8 cellular contexts compared by ENCODE assay signal in genomic region chr5:177132504-177133118, GRCh38. TPM values are rescaled to one million over a fixed set of nuclear protein-coding genes. Genes with fewer than 3 reads are reported as not detected.
DNase-seq lines count a peak whose midpoint lies in the region; ATAC-seq, FAIRE-seq and TF ChIP-seq lines count a peak whose summit lies in the region.

No MANE protein-coding gene starts in this region.

- peaks cover 0 to 4% of the 10 kb centered on the region in 2 experiments for H4K20me1 ChIP-seq in H1 (replicated peaks in 1 of 2; ENCODE audit: control insufficient read depth in 1 of 2, insufficient read depth in 2 of 2, low read length in 2 of 2)

- peak; percentile 3 for ATAC-seq in GM21390 (IDR thresholded peaks at IDR 0.05; ENCODE audit: unreplicated experiment)

- H2BK20ac ChIP-seq in H1 (ENCODE audit: low read length) = no peak overlapping the region

- TF ChIP-seq EP300 in H1 (IDR thresholded peaks at IDR 0.05; ENCODE audit: borderline replicate concordance in 1 of 2, low read depth in 2 of 2, low read length in 2 of 2) (no peak), tibial nerve (IDR thresholded peaks at IDR 0.05) (no peak)

- H2BK12ac ChIP-seq in H1 (ENCODE audit: low read depth, low read length) = peak overlapping the region; percentile 72; the same call in 1 of the 2 replicates

- H2BK15ac ChIP-seq in H1 (ENCODE audit: low read length) = 0 out of 2 replicates have a peak overlapping the region, but pooled peaks have one; percentile 61

- FAIRE-seq in H1 (lab: Jason Lieb, UNC) = no peak

- DNase-seq in AG09309 (ENCODE audit: low read depth) = no peak
- peak in 3 of 5 donors; percentile 40 to 60 (median 40) for DNase-seq in T-helper 1 cell
- peak in 1 of 2 experiments; percentile 91 for DNase-seq in H1 (ENCODE audit: low read depth in 1 of 2, low spot score in 2 of 2)
- no peak for DNase-seq in tibial nerve (ENCODE audit: low spot score in 2 of 2)
- no peak for DNase-seq in KG1 (lab: John Stamatoyannopoulos, UW)
- DNase-seq in SKM-1 treated with dmso at 0.1 percent for 144 hours (lab: John Stamatoyannopoulos, UW; ENCODE audit: unreplicated experiment) = no peak

- CTCF ChIA-PET in H1 (lab: Charles Lee; ENCODE audit: partially characterized antibody) = interaction anchor here (1.2 to 8.1 kb wide), 3 partner anchors 19 to 169 kb away, joined by 3 to 77 read pairs (median 4); no protein-coding TSS in a partner anchor

- peaks cover 10% of the 10 kb centered on the region; the same call in 1 of the 2 replicates for H3K23me2 ChIP-seq in H1 (ENCODE audit: low read depth, low read length)

- peak overlapping the region; percentile 99 for H2BK5ac ChIP-seq in H1 (ENCODE audit: low read depth, low read length)

- TF ChIP-seq RAD21 in H1 (IDR thresholded peaks at IDR 0.05 in 1 of 2, conservative IDR thresholded peaks at IDR 0.05 in 1 of 2; ENCODE audit: low read depth in 2 of 2, low read length in 2 of 2) = no peak

- 2% methylated on average over 15 of the region's 57 CpGs; no CpG with 5 or more reads in 1 of the 2 experiments for WGBS in H1 (ENCODE audit: extremely low coverage in 1 of 2, insufficient coverage in 1 of 2, insufficient read length in 1 of 2, insufficient replicate concordance in 2 of 2, low coverage in 1 of 2, low lambda C conversion rate in 2 of 2, missing lambda C conversion rate in 1 of 2), 2 experiments
- WGBS in tibial nerve, 2 donors = 5 to 6% methylated on average over 20 to 23 of the region's 57 CpGs

- TF ChIP-seq CTCF in AG09309 (IDR thresholded peaks at IDR 0.05; ENCODE audit: control insufficient read depth, insufficient read depth, low read depth, low read length, missing control alignments) = no peak
- TF ChIP-seq CTCF in H1 (IDR thresholded peaks at IDR 0.05; ENCODE audit: control extremely low read depth in 1 of 3, insufficient read depth in 1 of 3, low read depth in 1 of 3, low read length in 3 of 3) = no peak
- TF ChIP-seq CTCF in tibial nerve (IDR thresholded peaks at IDR 0.05) = peak in 1 of 5 experiments; percentile 1

- peak overlapping the region; percentile 99 for H4K8ac ChIP-seq in H1 (ENCODE audit: extremely low read depth, insufficient read depth, low read length)

- H3K79me1 ChIP-seq in H1 (ENCODE audit: low read depth, low read length) = peaks cover 2% of the 10 kb centered on the region; the same call in 1 of the 2 replicates

- H3K4me1 ChIP-seq in H1 (replicated peaks in 1 of 4; ENCODE audit: control insufficient read depth in 3 of 4, insufficient read depth in 4 of 4, low read length in 3 of 4) (peaks cover 14 to 28% (median 21%) of the 10 kb centered on the region in 4 experiments), mucosa of rectum (ENCODE audit: control insufficient read depth in 2 of 2, insufficient read depth in 2 of 2, low read length in 2 of 2) (peaks cover 15 to 25% of the 10 kb centered on the region in 2 donors), tibial nerve (peaks cover 8 to 47% (median 37%) of the 10 kb centered on the region in 4 donors)

- peak overlapping the region; percentile 68 to 74 for H3K4me2 ChIP-seq in H1 (ENCODE audit: insufficient read depth in 1 of 2, low read depth in 2 of 2, low read length in 2 of 2)

- H3K9ac ChIP-seq in H1 (replicated peaks in 1 of 4; ENCODE audit: extremely low read depth in 1 of 4, low read depth in 3 of 4, low read length in 3 of 4) = peak overlapping the region; percentile 95 to 98 (median 96)
- H3K9ac ChIP-seq in mucosa of rectum (ENCODE audit: low read depth in 1 of 2, low read length in 2 of 2) = peak overlapping the region in 1 of 2 donors; percentile 80

- peak overlapping the region; percentile 100 for H4K91ac ChIP-seq in H1 (replicated peaks; ENCODE audit: insufficient read length, low read length)

- peak overlapping the region; percentile 10 for H3K4me3 ChIP-seq in AG09309 (ENCODE audit: control insufficient read depth, low read depth, low read length)
- peak overlapping the region; percentile 70 to 94 (median 73) for H3K4me3 ChIP-seq in H1 (ENCODE audit: extremely low read depth in 1 of 4, insufficient read depth in 2 of 4, low read depth in 3 of 4, low read length in 4 of 4)
- peak overlapping the region; percentile 59 to 76 for H3K4me3 ChIP-seq in mucosa of rectum (ENCODE audit: low read length in 2 of 2)
- peak overlapping the region; percentile 65 to 88 (median 69) for H3K4me3 ChIP-seq in tibial nerve

- H2AFZ ChIP-seq in H1 (ENCODE audit: low read length) = no peak overlapping the region

- no peaks in the 10 kb centered on the region for H3K27me3 ChIP-seq in H1 (replicated peaks in 1 of 4; ENCODE audit: control insufficient read depth in 3 of 4, extremely low read depth in 1 of 4, insufficient read depth in 3 of 4, low read length in 3 of 4)
- H3K27me3 ChIP-seq in mucosa of rectum (ENCODE audit: control insufficient read depth in 2 of 2, insufficient read depth in 2 of 2, low read length in 2 of 2) = no peaks in the 10 kb centered on the region
- H3K27me3 ChIP-seq in tibial nerve = no peaks in the 10 kb centered on the region

- H3K27ac ChIP-seq in H1 (ENCODE audit: low read depth, low read length) = peak overlapping the region; percentile 98
- H3K27ac ChIP-seq in mucosa of rectum (ENCODE audit: low read depth in 2 of 2, low read length in 2 of 2) = peak overlapping the region; percentile 80 to 85
- peak overlapping the region; percentile 88 to 99 (median 94) for H3K27ac ChIP-seq in tibial nerve

- no peak overlapping the region for H3K14ac ChIP-seq in H1 (ENCODE audit: insufficient read length)

- peak overlapping the region; percentile 86; the same call in 1 of the 2 replicates for H2AK5ac ChIP-seq in H1 (ENCODE audit: low read depth, low read length)

- H3K9me3 ChIP-seq in H1 (ENCODE audit: insufficient read depth in 2 of 2, low read depth in 1 of 2, low read length in 1 of 2) = no peaks in the 10 kb centered on the region
- H3K9me3 ChIP-seq in mucosa of rectum (ENCODE audit: control insufficient read depth in 2 of 2, low read length in 2 of 2) = no peaks in the 10 kb centered on the region
- H3K9me3 ChIP-seq in tibial nerve = no peaks in the 10 kb centered on the region

- H3K18ac ChIP-seq in H1 (ENCODE audit: extremely low read depth, low read length) = peak overlapping the region; percentile 100

- TF ChIP-seq POLR2A in H1 (IDR thresholded peaks at IDR 0.05; ENCODE audit: control extremely low read depth in 1 of 2, low read depth in 2 of 2, low read length in 2 of 2) (peak in 1 of 2 experiments; percentile 7; a peak in 1 of 3 replicates), tibial nerve (IDR thresholded peaks at IDR 0.05) (no peak)

- H4K5ac ChIP-seq in H1 (ENCODE audit: insufficient read length, low read depth, low read length) = peak overlapping the region; percentile 99

- H3K4ac ChIP-seq in H1 (replicated peaks; ENCODE audit: insufficient read length, low read depth, low read length) = peak overlapping the region; percentile 99

- H2BK120ac ChIP-seq in H1 (replicated peaks; ENCODE audit: low read depth, low read length) = peak overlapping the region; percentile 52

- POLR2A ChIA-PET in H1 (lab: Charles Lee; ENCODE audit: partially characterized antibody) = interaction anchor here (0.7 to 14.2 kb wide), 43 partner anchors 8 to 574 kb away, joined by 3 to 139 read pairs (median 5); partner anchors contain the start of genes FGFR4, MXD3, PRELID1 and RAB24

- peaks cover 32 to 47% of the 10 kb centered on the region in 2 experiments for H3K79me2 ChIP-seq in H1 (ENCODE audit: control insufficient read depth in 1 of 2, insufficient read depth in 2 of 2, low read length in 2 of 2)

- peak overlapping the region; percentile 91 for H3K56ac ChIP-seq in H1 (replicated peaks; ENCODE audit: insufficient read length, low read depth, low read length)

- no peak overlapping the region for H3K23ac ChIP-seq in H1 (ENCODE audit: insufficient read length)

- H3K36me3 ChIP-seq in H1 (ENCODE audit: control insufficient read depth in 2 of 4, insufficient read depth in 4 of 4, low read length in 3 of 4) (peaks cover 5 to 29% (median 21%) of the 10 kb centered on the region in 4 experiments), mucosa of rectum (ENCODE audit: control insufficient read depth in 2 of 2, insufficient read depth in 2 of 2, low read length in 2 of 2) (peaks cover 0 to 2% of the 10 kb centered on the region in 2 donors), tibial nerve (peaks cover 0 to 15% (median 0%) of the 10 kb centered on the region in 3 donors)

TF ChIP-seq in H1, 55 proteins besides CTCF, POLR2A, EP300 and RAD21 (continues in another document):
- TF ChIP-seq TCF12 (IDR thresholded peaks at IDR 0.05; ENCODE audit: low read depth, low read length) (no peak), POLR2AphosphoS5 (IDR thresholded peaks at IDR 0.05; ENCODE audit: low read depth, low read length) (0 out of 2 replicates have a peak, but pooled peaks have one; percentile 35), MAFK (IDR thresholded peaks at IDR 0.05; ENCODE audit: low read depth, low read length) (no peak), POU5F1 (IDR thresholded peaks at IDR 0.05; ENCODE audit: low read depth, low read length) (no peak), CREB1 (IDR thresholded peaks at IDR 0.05) (no peak), CEBPB (IDR thresholded peaks at IDR 0.05; ENCODE audit: low read depth, low read length) (no peak), SIN3A (conservative IDR thresholded peaks at IDR 0.05 in 1 of 2, IDR thresholded peaks at IDR 0.05 in 1 of 2; ENCODE audit: low read depth in 1 of 2, low read length in 2 of 2) (0 out of 4 replicates have a peak, but pooled peaks of 1 of the 2 experiments have one; percentile 6)

RNA-seq across cellular contexts. Expression of gene NSD1, which starts 1.0 kb away (rescaled TPM):
- total RNA-seq in H1 (2021; fragmentation: NEBNext Ultra II Directional; extraction: Animal tissue kit (Norgen Biotek cat#: 25700)) = 165 and 168 TPM in 2 replicates
- polyA plus RNA-seq in H1 (2011; rRNA removed) = 21.1 and 22.8 TPM in 2 replicates
- 25.6 TPM for polyA plus RNA-seq in H1 (2011; cell fraction: cytosol; rRNA removed)
- 53.7 TPM for polyA plus RNA-seq in H1 (2011; cell fraction: nucleus; rRNA removed)
- 32.3 to 43.6 TPM (median 38.1 TPM) in 4 replicates for polyA plus RNA-seq in H1 (2012, experiment 1 of 2)
- 2.6 TPM for polyA plus RNA-seq in H1 (2012, experiment 2 of 2)
- polyA plus RNA-seq in H1 (2013, experiment 1 of 2) = 29.8 TPM
- 29.7 TPM for polyA plus RNA-seq in H1 (2013, experiment 2 of 2)
- polyA minus RNA-seq in H1 (2011; rRNA and poly(A)+ RNA removed) = 116 and 150 TPM in 2 replicates
- polyA minus RNA-seq in H1 (2011; cell fraction: cytosol; rRNA and poly(A)+ RNA removed) = 81.3 TPM
- 206 TPM for polyA minus RNA-seq in H1 (2011; cell fraction: nucleus; rRNA and poly(A)+ RNA removed)
- total RNA-seq in tibial nerve = 10 to 100 TPM; 36.6 to 51.3 (median 40.7) TPM

RNA-seq across cellular contexts. Expression of gene FGFR4, which starts 45.9 kb away (rescaled TPM):
- 74.3 and 88.4 TPM in 2 replicates for total RNA-seq in H1 (2021; fragmentation: NEBNext Ultra II Directional; extraction: Animal tissue kit (Norgen Biotek cat#: 25700))
- 61.4 and 90.7 TPM in 2 replicates for polyA plus RNA-seq in H1 (2011; rRNA removed)
- polyA plus RNA-seq in H1 (2011; cell fraction: cytosol; rRNA removed) = 61.9 TPM
- polyA plus RNA-seq in H1 (2011; cell fraction: nucleus; rRNA removed) = 169 TPM
- polyA plus RNA-seq in H1 (2012, experiment 1 of 2) = 32.1 to 76.8 TPM (median 61.9 TPM) in 4 replicates
- 57.5 TPM for polyA plus RNA-seq in H1 (2012, experiment 2 of 2)
- 76.3 TPM for polyA plus RNA-seq in H1 (2013, experiment 1 of 2)
- 74.6 TPM for polyA plus RNA-seq in H1 (2013, experiment 2 of 2)
- 37.9 and 42.9 TPM in 2 replicates for polyA minus RNA-seq in H1 (2011; rRNA and poly(A)+ RNA removed)
- polyA minus RNA-seq in H1 (2011; cell fraction: cytosol; rRNA and poly(A)+ RNA removed) = 68.5 TPM
- polyA minus RNA-seq in H1 (2011; cell fraction: nucleus; rRNA and poly(A)+ RNA removed) = 57.4 TPM
- total RNA-seq in tibial nerve = 10 to 100 TPM in 2 of 4 donors, 1 to 10 TPM in 2; 3.3 to 60.8 (median 12.1) TPM

Comparison
In these comparisons a context has a peak if more than half of its experiments do, and no peak if none do; other contexts are left out.
1. DNase-seq: peak in T-helper 1 cell (3 of 5); none in AG09309 (single experiment), tibial nerve (0 of 2), KG1 (single experiment) and SKM-1 treated with dmso at 0.1 percent for 144 hours (single experiment).
2. H3K4me3 ChIP-seq: peak in every context shown above with its lines; median percentile 73 in H1; 69 in tibial nerve; 68 in mucosa of rectum; 10 in AG09309.
3. Peak in every context shown above with its lines, with median percentiles within 50 percentile points of each other: H3K27ac ChIP-seq.